9 cellular contexts compared by ENCODE assay signal in the genomic region with DNA sequence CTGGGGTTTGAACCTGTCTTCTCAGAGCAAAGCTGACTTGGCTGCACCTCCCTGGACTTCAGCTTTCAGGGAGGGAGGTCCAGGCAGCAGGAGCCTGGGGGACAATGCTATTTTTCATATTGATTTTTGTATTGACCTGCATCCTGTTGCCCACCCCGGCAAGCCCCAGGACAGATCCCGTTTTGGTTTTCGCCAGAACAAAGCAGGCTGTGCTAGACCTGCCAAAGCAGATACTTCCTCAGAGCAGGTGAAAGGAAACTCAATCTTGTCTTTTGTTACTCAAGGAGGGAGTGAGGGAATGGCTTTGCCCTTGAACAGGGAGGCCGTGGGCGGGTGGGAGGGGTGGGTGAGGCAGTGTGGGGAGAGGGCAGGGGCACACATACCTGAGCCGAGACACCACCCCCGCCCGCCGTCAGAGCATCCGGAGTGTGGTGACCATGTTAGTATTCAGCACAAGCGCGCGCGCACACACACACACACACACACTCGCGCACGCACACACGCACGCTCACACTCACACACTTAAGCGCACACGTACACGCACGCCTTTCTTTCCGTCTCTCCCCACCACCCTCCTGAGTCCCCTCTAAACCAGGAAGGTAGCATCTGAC. TPM values are rescaled to one million over a fixed set of nuclear protein-coding genes. Genes with fewer than 3 reads are reported as not detected.
A peak's percentile ranks its signal among the peaks of the same experiment; 100 is the strongest.
DNase-seq lines count a peak whose midpoint lies in the region; ATAC-seq and TF ChIP-seq lines count a peak whose summit lies in the region.
"Had no signal": no experiment of that assay in that cellular context is flagged by ENCODE, and none has a peak within 500 bp of the region (broad histone marks: within the 10 kb centered on the region; RNA-seq: fewer than 3 reads in every experiment).

No MANE protein-coding gene starts in this region.

- H3K27ac ChIP-seq in adrenal gland: peak overlapping the region; percentile 58 to 87 (median 69)
- peak overlapping the region; percentile 73 for H3K27ac ChIP-seq in stomach smooth muscle (ENCODE audit: low read length)

- H3K27me3 ChIP-seq in adrenal gland (no peaks in the 10 kb centered on the region), stomach smooth muscle (ENCODE audit: control insufficient read depth in 1 of 2, insufficient read depth in 2 of 2, low read length in 2 of 2) (no peaks in the 10 kb centered on the region)

- H3K27ac Mint-ChIP-seq in T-cell (peak overlapping the region; percentile 80 to 89), mesothelial cell of epicardium (peak overlapping the region; percentile 98)

- H3K9me3 Mint-ChIP-seq in T-cell (no peaks in the 10 kb centered on the region), mesothelial cell of epicardium (no peaks in the 10 kb centered on the region)

- peak overlapping the region in 1 of 4 donors; percentile 0 for H3K4me3 ChIP-seq in adrenal gland
- peak overlapping the region in 1 of 2 donors; percentile 47 for H3K4me3 ChIP-seq in stomach smooth muscle (ENCODE audit: low read length in 2 of 2)

- CTCF ChIA-PET in T-cell (lab: Charles Lee): no interaction called here

- POLR2A ChIA-PET in T-cell (lab: Charles Lee): interaction anchor here in 1 of 2 donors (0.5 kb wide), 1 partner anchor 577 kb away, joined by 3 read pairs; no protein-coding TSS in a partner anchor

- H3K27me3 Mint-ChIP-seq in T-cell: no peaks in the 10 kb centered on the region
- H3K27me3 Mint-ChIP-seq in mesothelial cell of epicardium (ENCODE audit: low read depth): no peaks in the 10 kb centered on the region

- H3K36me3 Mint-ChIP-seq in T-cell: no peaks in the 10 kb centered on the region
- H3K36me3 Mint-ChIP-seq in mesothelial cell of epicardium: no peaks in the 10 kb centered on the region

- H3K4me1 Mint-ChIP-seq in T-cell (peaks cover 31 to 43% (median 32%) of the 10 kb centered on the region in 3 donors), mesothelial cell of epicardium (peaks cover 75% of the 10 kb centered on the region)

- intact Hi-C loops in adrenal gland (cut with DNase I): no loop called here

- H3K4me1 ChIP-seq in adrenal gland (replicated peaks in 1 of 2): peaks cover 58 to 68% of the 10 kb centered on the region in 2 donors
- peaks cover 46% of the 10 kb centered on the region for H3K4me1 ChIP-seq in stomach smooth muscle (ENCODE audit: control insufficient read depth, insufficient read depth, low read length)

- H3K9ac ChIP-seq in stomach smooth muscle (ENCODE audit: low read length in 2 of 2): peak overlapping the region; percentile 55 to 59

- H3K36me3 ChIP-seq in adrenal gland (replicated peaks in 1 of 2) (no peaks in the 10 kb centered on the region), stomach smooth muscle (ENCODE audit: control insufficient read depth in 2 of 2, insufficient read depth in 2 of 2, low read length in 2 of 2) (no peaks in the 10 kb centered on the region)

- no peaks in the 10 kb centered on the region for H3K9me3 ChIP-seq in adrenal gland (replicated peaks in 1 of 3)
- H3K9me3 ChIP-seq in stomach smooth muscle (ENCODE audit: control insufficient read depth in 2 of 2, low read length in 2 of 2): no peaks in the 10 kb centered on the region

- no peak for TF ChIP-seq CTCF in adrenal gland (IDR thresholded peaks at IDR 0.05)
- TF ChIP-seq CTCF in mesothelial cell of epicardium (IDR thresholded peaks at IDR 0.05; ENCODE audit: unreplicated experiment): no peak

- peak overlapping the region; percentile 56 to 69 (median 69) for H3K4me3 Mint-ChIP-seq in T-cell
- H3K4me3 Mint-ChIP-seq in mesothelial cell of epicardium: peak overlapping the region; percentile 52

- DNase-seq in T-cell (peak in 28 of 34 experiments; percentile 23 to 74 (median 56)), adrenal gland (no peak), mesothelial cell of epicardium (ENCODE audit: low spot score in 2 of 2, unreplicated experiment in 2 of 2) (no peak), CD1c-positive myeloid dendritic cell (ENCODE audit: extremely low spot score) (no peak), middle frontal gyrus (ENCODE audit: extremely low spot score, low spot score) (no peak), NCI-H1105 treated with DMSO at 0.1 percent for 48 hours (lab: John Stamatoyannopoulos, UW) (no peak), NCI-H748 treated with DMSO at 0.1 percent for 48 hours (lab: John Stamatoyannopoulos, UW) (no peak)
- DNase-seq: Right ventricle myocardium superior had no signal

- WGBS in adrenal gland, 4 donors: 51 to 66% (median 59%) methylated on average over 23 to 24 of the region's 24 CpGs

- peak; percentile 64 to 80 (median 76) for ATAC-seq in T-cell (replicated peaks in 1 of 4)

- TF ChIP-seq POLR2A in adrenal gland (IDR thresholded peaks at IDR 0.05): no peak

RNA-seq across cellular contexts. Expression of a gene that starts 59.5 kb away (rescaled TPM):
- total RNA-seq in T-cell (10 to 100 TPM; 20.1 to 31.2 (median 24.5) TPM), adrenal gland (10 to 100 TPM; 14.7 to 37.3 (median 28.1) TPM), mesothelial cell of epicardium (127 to 137 TPM (median 129 TPM) in 3 replicates)
- polyA plus RNA-seq in adrenal gland: 10 to 100 TPM in 2 of 3 donors, 1 to 10 TPM in 1; 4.2 to 31.2 (median 14.6) TPM

Comparison
In these comparisons a context has a peak if more than half of its experiments do, and no peak if none do; other contexts are left out.
1. DNase-seq: peak in T-cell (28 of 34); none in adrenal gland (0 of 7), mesothelial cell of epicardium (0 of 2), CD1c-positive myeloid dendritic cell (single experiment), middle frontal gyrus (single experiment), NCI-H1105 treated with DMSO at 0.1 percent for 48 hours (single experiment) and NCI-H748 treated with DMSO at 0.1 percent for 48 hours (single experiment).